1 cellular context compared by ENCODE assay signal in the genomic region with DNA sequence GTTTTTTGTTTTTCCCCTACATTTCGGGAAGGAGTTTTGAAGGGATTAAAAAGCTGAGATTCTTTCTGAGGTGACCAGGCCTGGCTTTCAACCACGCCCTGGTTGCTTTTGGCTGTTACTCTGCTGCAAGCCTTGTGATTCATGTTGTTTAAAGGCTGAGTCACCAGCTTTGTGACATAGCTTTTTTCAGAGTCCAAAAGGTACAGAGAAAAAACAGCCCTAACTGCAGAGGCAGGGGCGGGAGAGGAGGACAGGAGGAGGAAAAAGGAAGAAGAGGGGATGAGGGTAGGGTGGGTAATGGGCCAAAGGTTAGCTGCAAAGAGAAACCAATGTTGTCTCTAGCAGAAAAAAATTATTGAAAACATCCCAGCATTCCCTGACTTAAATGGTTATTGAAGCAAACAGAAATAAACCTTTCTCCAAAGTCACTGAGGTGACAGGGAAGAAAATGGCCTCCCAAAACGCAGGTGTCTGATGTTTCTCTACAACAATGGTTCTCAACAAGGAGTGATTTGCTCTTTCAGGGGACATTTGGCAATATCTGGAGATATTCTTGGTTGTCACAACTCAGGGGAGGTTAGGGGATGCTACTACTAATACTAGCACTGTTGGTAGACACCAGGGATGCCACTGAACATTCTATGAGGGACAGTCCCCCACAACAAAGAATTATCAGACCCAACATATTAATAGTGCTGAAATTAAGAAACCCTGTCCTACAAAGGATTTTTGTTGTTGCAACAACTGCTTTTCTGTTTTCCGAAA.
TF ChIP-seq lines count a peak whose summit lies in the region.

No MANE protein-coding gene starts in this region.

TF ChIP-seq in HepG2, 621 proteins besides CTCF, POLR2A, EP300 and RAD21 (continued from another document and continues in another):
- TF ChIP-seq, protein P1, sequence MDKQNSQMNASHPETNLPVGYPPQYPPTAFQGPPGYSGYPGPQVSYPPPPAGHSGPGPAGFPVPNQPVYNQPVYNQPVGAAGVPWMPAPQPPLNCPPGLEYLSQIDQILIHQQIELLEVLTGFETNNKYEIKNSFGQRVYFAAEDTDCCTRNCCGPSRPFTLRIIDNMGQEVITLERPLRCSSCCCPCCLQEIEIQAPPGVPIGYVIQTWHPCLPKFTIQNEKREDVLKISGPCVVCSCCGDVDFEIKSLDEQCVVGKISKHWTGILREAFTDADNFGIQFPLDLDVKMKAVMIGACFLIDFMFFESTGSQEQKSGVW (CRISPR knock-in tag; IDR thresholded peaks at IDR 0.05; ENCODE audit: borderline replicate concordance): no peak
- TF ChIP-seq ZMYM4 (CRISPR knock-in tag; IDR thresholded peaks at IDR 0.05) (0 out of 2 replicates have a peak, but pooled peaks have one; percentile 25), AHR (CRISPR knock-in tag; IDR thresholded peaks at IDR 0.05) (no peak), MTA3 (CRISPR knock-in tag; IDR thresholded peaks at IDR 0.05) (no peak), ZNF350 (CRISPR knock-in tag; IDR thresholded peaks at IDR 0.05; ENCODE audit: borderline replicate concordance, low read depth) (no peak), SALL1 (CRISPR knock-in tag; IDR thresholded peaks at IDR 0.05) (peak; percentile 58; the same call in 1 of the 2 replicates), XRCC5 (optimal IDR thresholded peaks at IDR 0.05; ENCODE audit: low read length) (no peak), ZBTB21 (CRISPR knock-in tag; IDR thresholded peaks at IDR 0.05) (0 out of 2 replicates have a peak, but pooled peaks have one; percentile 34), NR2F6 (IDR thresholded peaks at IDR 0.05) (peak; percentile 50; the same call in 1 of the 2 replicates), NR2F6 (CRISPR knock-in tag; IDR thresholded peaks at IDR 0.05) (peak; percentile 76), MXD4 (CRISPR knock-in tag; IDR thresholded peaks at IDR 0.05) (no peak), KLF16 (CRISPR knock-in tag; IDR thresholded peaks at IDR 0.05) (peak in 1 of 2 experiments; percentile 38; a peak in 2 of 4 replicates), ZNF761 (CRISPR knock-in tag; conservative IDR thresholded peaks at IDR 0.05) (0 out of 2 replicates have a peak, but pooled peaks have one; percentile 10), PCBP2 (optimal IDR thresholded peaks at IDR 0.05; ENCODE audit: low read depth, low read length, poor library complexity, severe bottlenecking) (peak; percentile 66), ZNF12 (CRISPR knock-in tag; IDR thresholded peaks at IDR 0.05) (0 out of 2 replicates have a peak, but pooled peaks have one; percentile 19), MAZ (IDR thresholded peaks at IDR 0.05; ENCODE audit: borderline replicate concordance, low read depth, low read length) (no peak), MAZ (CRISPR knock-in tag; IDR thresholded peaks at IDR 0.05; ENCODE audit: low read depth) (no peak), ZSCAN9 (CRISPR knock-in tag; IDR thresholded peaks at IDR 0.05; ENCODE audit: borderline replicate concordance) (peak; percentile 35; the same call in 1 of the 2 replicates), HNF4G (IDR thresholded peaks at IDR 0.05; ENCODE audit: borderline replicate concordance, low read depth, low read length) (peak; percentile 71; the same call in 1 of the 2 replicates), HNF4G (CRISPR knock-in tag; IDR thresholded peaks at IDR 0.05; ENCODE audit: borderline replicate concordance, low read depth) (peak; percentile 63; the same call in 1 of the 2 replicates), JUNB (CRISPR knock-in tag; IDR thresholded peaks at IDR 0.05; ENCODE audit: borderline replicate concordance) (0 out of 2 replicates have a peak, but pooled peaks have one; percentile 60), GATAD2A (CRISPR knock-in tag; IDR thresholded peaks at IDR 0.05) (peak; percentile 64), MXI1 (IDR thresholded peaks at IDR 0.05; ENCODE audit: borderline replicate concordance, low read depth, low read length) (peak; percentile 62; the same call in 1 of the 3 replicates), HOXD1 (CRISPR knock-in tag; IDR thresholded peaks at IDR 0.05) (0 out of 2 replicates have a peak, but pooled peaks have one; percentile 30), HOXA5 (CRISPR knock-in tag; IDR thresholded peaks at IDR 0.05) (0 out of 2 replicates have a peak, but pooled peaks have one; percentile 25), ZBTB8A (CRISPR knock-in tag; IDR thresholded peaks at IDR 0.05; ENCODE audit: borderline replicate concordance, low read depth) (no peak), TEAD2 (CRISPR knock-in tag; IDR thresholded peaks at IDR 0.05) (no peak), ZFY (CRISPR knock-in tag; IDR thresholded peaks at IDR 0.05) (peak; percentile 45)
- TF ChIP-seq, protein P2, sequence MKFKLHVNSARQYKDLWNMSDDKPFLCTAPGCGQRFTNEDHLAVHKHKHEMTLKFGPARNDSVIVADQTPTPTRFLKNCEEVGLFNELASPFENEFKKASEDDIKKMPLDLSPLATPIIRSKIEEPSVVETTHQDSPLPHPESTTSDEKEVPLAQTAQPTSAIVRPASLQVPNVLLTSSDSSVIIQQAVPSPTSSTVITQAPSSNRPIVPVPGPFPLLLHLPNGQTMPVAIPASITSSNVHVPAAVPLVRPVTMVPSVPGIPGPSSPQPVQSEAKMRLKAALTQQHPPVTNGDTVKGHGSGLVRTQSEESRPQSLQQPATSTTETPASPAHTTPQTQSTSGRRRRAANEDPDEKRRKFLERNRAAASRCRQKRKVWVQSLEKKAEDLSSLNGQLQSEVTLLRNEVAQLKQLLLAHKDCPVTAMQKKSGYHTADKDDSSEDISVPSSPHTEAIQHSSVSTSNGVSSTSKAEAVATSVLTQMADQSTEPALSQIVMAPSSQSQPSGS (CRISPR knock-in tag; IDR thresholded peaks at IDR 0.05): peak; percentile 59; the same call in 1 of the 2 replicates
- TF ChIP-seq, protein P3, sequence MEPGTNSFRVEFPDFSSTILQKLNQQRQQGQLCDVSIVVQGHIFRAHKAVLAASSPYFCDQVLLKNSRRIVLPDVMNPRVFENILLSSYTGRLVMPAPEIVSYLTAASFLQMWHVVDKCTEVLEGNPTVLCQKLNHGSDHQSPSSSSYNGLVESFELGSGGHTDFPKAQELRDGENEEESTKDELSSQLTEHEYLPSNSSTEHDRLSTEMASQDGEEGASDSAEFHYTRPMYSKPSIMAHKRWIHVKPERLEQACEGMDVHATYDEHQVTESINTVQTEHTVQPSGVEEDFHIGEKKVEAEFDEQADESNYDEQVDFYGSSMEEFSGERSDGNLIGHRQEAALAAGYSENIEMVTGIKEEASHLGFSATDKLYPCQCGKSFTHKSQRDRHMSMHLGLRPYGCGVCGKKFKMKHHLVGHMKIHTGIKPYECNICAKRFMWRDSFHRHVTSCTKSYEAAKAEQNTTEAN (CRISPR knock-in tag; conservative IDR thresholded peaks at IDR 0.05): 0 out of 2 replicates have a peak, but pooled peaks have one; percentile 25
- TF ChIP-seq, protein P4, sequence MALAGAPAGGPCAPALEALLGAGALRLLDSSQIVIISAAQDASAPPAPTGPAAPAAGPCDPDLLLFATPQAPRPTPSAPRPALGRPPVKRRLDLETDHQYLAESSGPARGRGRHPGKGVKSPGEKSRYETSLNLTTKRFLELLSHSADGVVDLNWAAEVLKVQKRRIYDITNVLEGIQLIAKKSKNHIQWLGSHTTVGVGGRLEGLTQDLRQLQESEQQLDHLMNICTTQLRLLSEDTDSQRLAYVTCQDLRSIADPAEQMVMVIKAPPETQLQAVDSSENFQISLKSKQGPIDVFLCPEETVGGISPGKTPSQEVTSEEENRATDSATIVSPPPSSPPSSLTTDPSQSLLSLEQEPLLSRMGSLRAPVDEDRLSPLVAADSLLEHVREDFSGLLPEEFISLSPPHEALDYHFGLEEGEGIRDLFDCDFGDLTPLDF (CRISPR knock-in tag; IDR thresholded peaks at IDR 0.05): peak; percentile 1; the same call in 1 of the 2 replicates
- TF ChIP-seq, protein P5, sequence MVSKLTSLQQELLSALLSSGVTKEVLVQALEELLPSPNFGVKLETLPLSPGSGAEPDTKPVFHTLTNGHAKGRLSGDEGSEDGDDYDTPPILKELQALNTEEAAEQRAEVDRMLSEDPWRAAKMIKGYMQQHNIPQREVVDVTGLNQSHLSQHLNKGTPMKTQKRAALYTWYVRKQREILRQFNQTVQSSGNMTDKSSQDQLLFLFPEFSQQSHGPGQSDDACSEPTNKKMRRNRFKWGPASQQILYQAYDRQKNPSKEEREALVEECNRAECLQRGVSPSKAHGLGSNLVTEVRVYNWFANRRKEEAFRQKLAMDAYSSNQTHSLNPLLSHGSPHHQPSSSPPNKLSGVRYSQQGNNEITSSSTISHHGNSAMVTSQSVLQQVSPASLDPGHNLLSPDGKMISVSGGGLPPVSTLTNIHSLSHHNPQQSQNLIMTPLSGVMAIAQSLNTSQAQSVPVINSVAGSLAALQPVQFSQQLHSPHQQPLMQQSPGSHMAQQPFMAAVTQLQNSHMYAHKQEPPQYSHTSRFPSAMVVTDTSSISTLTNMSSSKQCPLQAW (CRISPR knock-in tag; IDR thresholded peaks at IDR 0.05): peak; percentile 62
- TF ChIP-seq, protein P6, sequence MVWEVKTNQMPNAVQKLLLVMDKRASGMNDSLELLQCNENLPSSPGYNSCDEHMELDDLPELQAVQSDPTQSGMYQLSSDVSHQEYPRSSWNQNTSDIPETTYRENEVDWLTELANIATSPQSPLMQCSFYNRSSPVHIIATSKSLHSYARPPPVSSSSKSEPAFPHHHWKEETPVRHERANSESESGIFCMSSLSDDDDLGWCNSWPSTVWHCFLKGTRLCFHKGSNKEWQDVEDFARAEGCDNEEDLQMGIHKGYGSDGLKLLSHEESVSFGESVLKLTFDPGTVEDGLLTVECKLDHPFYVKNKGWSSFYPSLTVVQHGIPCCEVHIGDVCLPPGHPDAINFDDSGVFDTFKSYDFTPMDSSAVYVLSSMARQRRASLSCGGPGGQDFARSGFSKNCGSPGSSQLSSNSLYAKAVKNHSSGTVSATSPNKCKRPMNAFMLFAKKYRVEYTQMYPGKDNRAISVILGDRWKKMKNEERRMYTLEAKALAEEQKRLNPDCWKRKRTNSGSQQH (CRISPR knock-in tag; IDR thresholded peaks at IDR 0.05; ENCODE audit: low read depth): no peak
- TF ChIP-seq, protein P7, sequence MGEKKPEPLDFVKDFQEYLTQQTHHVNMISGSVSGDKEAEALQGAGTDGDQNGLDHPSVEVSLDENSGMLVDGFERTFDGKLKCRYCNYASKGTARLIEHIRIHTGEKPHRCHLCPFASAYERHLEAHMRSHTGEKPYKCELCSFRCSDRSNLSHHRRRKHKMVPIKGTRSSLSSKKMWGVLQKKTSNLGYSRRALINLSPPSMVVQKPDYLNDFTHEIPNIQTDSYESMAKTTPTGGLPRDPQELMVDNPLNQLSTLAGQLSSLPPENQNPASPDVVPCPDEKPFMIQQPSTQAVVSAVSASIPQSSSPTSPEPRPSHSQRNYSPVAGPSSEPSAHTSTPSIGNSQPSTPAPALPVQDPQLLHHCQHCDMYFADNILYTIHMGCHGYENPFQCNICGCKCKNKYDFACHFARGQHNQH (CRISPR knock-in tag; IDR thresholded peaks at IDR 0.05): peak; percentile 68
- TF ChIP-seq, protein P8, sequence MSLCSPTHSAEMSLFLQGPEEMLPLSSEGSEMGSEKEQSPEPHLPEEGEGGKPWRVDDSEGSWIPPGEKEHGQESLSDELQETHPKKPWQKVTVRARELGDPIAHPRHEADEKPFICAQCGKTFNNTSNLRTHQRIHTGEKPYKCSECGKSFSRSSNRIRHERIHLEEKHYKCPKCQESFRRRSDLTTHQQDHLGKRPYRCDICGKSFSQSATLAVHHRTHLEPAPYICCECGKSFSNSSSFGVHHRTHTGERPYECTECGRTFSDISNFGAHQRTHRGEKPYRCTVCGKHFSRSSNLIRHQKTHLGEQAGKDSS (CRISPR knock-in tag; IDR thresholded peaks at IDR 0.05; ENCODE audit: borderline replicate concordance, low read depth): no peak
- TF ChIP-seq, protein P9, sequence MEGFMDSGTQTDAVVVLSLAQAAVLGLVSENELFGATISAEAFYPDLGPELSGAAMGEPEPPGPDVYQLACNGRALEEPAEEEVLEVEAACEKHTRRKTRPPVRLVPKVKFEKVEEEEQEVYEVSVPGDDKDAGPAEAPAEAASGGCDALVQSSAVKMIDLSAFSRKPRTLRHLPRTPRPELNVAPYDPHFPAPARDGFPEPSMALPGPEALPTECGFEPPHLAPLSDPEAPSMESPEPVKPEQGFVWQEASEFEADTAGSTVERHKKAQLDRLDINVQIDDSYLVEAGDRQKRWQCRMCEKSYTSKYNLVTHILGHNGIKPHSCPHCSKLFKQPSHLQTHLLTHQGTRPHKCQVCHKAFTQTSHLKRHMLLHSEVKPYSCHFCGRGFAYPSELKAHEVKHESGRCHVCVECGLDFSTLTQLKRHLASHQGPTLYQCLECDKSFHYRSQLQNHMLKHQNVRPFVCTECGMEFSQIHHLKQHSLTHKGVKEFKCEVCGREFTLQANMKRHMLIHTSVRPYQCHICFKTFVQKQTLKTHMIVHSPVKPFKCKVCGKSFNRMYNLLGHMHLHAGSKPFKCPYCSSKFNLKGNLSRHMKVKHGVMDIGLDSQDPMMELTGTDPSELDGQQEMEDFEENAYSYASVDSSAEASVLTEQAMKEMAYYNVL (CRISPR knock-in tag; IDR thresholded peaks at IDR 0.05; ENCODE audit: borderline replicate concordance): peak; percentile 99
- TF ChIP-seq, protein P10, sequence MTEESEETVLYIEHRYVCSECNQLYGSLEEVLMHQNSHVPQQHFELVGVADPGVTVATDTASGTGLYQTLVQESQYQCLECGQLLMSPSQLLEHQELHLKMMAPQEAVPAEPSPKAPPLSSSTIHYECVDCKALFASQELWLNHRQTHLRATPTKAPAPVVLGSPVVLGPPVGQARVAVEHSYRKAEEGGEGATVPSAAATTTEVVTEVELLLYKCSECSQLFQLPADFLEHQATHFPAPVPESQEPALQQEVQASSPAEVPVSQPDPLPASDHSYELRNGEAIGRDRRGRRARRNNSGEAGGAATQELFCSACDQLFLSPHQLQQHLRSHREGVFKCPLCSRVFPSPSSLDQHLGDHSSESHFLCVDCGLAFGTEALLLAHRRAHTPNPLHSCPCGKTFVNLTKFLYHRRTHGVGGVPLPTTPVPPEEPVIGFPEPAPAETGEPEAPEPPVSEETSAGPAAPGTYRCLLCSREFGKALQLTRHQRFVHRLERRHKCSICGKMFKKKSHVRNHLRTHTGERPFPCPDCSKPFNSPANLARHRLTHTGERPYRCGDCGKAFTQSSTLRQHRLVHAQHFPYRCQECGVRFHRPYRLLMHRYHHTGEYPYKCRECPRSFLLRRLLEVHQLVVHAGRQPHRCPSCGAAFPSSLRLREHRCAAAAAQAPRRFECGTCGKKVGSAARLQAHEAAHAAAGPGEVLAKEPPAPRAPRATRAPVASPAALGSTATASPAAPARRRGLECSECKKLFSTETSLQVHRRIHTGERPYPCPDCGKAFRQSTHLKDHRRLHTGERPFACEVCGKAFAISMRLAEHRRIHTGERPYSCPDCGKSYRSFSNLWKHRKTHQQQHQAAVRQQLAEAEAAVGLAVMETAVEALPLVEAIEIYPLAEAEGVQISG (CRISPR knock-in tag; IDR thresholded peaks at IDR 0.05): 0 out of 2 replicates have a peak, but pooled peaks have one; percentile 32
